ENCODE assay signal across 21 cellular contexts in genomic region chr5:69250593-69250992, GRCh38.
"Had no signal": no experiment of that assay in that cellular context is flagged by ENCODE, and none has a peak within 500 bp of the region (broad histone marks: within the 10 kb centered on the region; RNA-seq: fewer than 3 reads in every experiment).

No MANE protein-coding gene starts in this region.

- H3K4me2 ChIP-seq: hepatocyte had no signal

- H3K9me3 ChIP-seq: body of pancreas, esophagus muscularis mucosa had no signal

- H3K27me3 Mint-ChIP-seq: activated CD4-positive, alpha-beta memory T cell treated with anti-CD3 and anti-CD28 coated beads for 36 hours; activated CD4-positive, alpha-beta T cell treated with anti-CD3 and anti-CD28 coated beads for 36 hours; activated naive CD8-positive, alpha-beta T cell; memory B cell had no signal

- H2AFZ ChIP-seq: hepatocyte had no signal

- H3K27ac ChIP-seq: body of pancreas, esophagus muscularis mucosa, hepatocyte, left ventricle myocardium inferior, transverse colon, VCaP had no signal

- ATAC-seq: activated CD4-positive, alpha-beta T cell treated with anti-CD3 and anti-CD28 coated beads for 36 hours; activated T-cell treated with anti-CD3 and anti-CD28 coated beads, Interleukin-2, amount 50 U/mL, for 72 hours; body of pancreas; natural killer cell; right cardiac atrium; stimulated activated naive CD8-positive, alpha-beta T cell treated with anti-CD3 and anti-CD28 coated beads, Interleukin-15, Interleukin-2, amounts not matched to agents 100 U/mL and 50 U/mL, for 24 hours had no signal

- H3K27ac Mint-ChIP-seq: activated CD4-positive, alpha-beta memory T cell treated with anti-CD3 and anti-CD28 coated beads for 36 hours; activated CD4-positive, alpha-beta T cell treated with anti-CD3 and anti-CD28 coated beads for 36 hours; activated naive CD8-positive, alpha-beta T cell; activated T-cell treated with anti-CD3 and anti-CD28 coated beads, Interleukin-2, amount 50 U/mL, for 72 hours; memory B cell had no signal

- H3K9me3 Mint-ChIP-seq: memory B cell had no signal

- H3K27me3 ChIP-seq: body of pancreas, esophagus muscularis mucosa, hepatocyte, transverse colon had no signal

- H3K4me3 ChIP-seq: body of pancreas, esophagus muscularis mucosa, hepatocyte, left ventricle myocardium inferior, transverse colon had no signal

- DNase-seq: activated CD4-positive, alpha-beta memory T cell treated with anti-CD3 and anti-CD28 coated beads for 36 hours; activated CD4-positive, alpha-beta T cell treated with anti-CD3 and anti-CD28 coated beads for 36 hours; activated T-cell treated with anti-CD3 and anti-CD28 coated beads, Interleukin-2, amount 50 U/mL, for 72 hours; amniotic stem cell; body of pancreas; caudate nucleus; left ventricle myocardium inferior; natural killer cell; nucleus accumbens; right cardiac atrium; small intestine; stimulated activated CD4-positive, alpha-beta T cell treated with anti-CD3 and anti-CD28 coated beads, Interleukin-4, amount 100 ng/mL, for 4 hours; stimulated activated CD8-positive, alpha-beta memory T cell treated with anti-CD3 and anti-CD28 coated beads, Interleukin-4, amount 100 ng/mL, for 48 hours; stimulated activated naive CD8-positive, alpha-beta T cell treated with anti-CD3 and anti-CD28 coated beads, Interleukin-15, Interleukin-2, amounts not matched to agents 100 U/mL and 50 U/mL, for 24 hours; transverse colon had no signal

- H3K36me3 ChIP-seq: transverse colon had no signal

- H3K4me3 Mint-ChIP-seq: activated CD4-positive, alpha-beta memory T cell treated with anti-CD3 and anti-CD28 coated beads for 36 hours; activated CD4-positive, alpha-beta T cell treated with anti-CD3 and anti-CD28 coated beads for 36 hours; activated naive CD8-positive, alpha-beta T cell; activated T-cell treated with anti-CD3 and anti-CD28 coated beads, Interleukin-2, amount 50 U/mL, for 72 hours; memory B cell; natural killer cell had no signal

- H3K36me3 Mint-ChIP-seq: natural killer cell had no signal

- H3K4me1 ChIP-seq: body of pancreas, esophagus muscularis mucosa, left ventricle myocardium inferior, transverse colon had no signal

- FAIRE-seq: colon, small intestine had no signal
